ENCODE assay signal across 11 cellular contexts in the genomic region with DNA sequence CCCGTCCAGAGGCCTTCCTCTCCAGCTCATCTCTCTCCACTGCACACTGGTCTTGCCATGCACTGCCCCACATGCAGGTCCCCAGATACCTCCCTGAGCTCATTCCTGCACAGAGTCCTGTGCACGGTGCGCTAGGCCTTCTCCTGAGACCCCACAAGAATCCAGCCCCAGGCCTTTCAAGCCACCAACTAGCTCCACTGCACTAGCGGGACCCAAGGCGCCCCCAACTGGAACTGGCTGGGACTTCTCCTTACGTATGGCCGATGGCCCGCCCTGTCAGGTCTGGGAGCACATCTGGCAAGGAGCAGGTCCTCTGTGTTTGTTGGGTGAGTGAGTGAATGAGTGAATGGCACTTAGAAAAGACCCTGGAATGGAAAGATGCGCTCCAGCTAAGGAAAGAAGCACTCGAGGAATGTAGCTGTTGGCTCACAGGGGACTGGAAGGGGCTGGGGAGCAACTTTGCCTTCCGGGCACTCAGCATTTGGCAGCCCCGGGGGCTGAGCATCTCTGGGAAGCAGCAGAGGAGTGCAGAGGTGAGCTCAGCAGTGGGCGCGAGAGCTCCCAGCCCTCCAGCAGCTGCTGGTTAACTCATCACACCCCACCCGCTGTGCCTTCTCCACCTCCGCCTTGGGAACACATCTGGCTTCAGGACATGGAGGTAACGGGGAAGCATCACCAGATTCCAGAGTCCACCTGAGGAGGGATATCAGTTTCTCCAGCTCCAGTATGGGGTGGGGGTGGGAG.
DNase-seq lines count a peak whose midpoint lies in the region; ATAC-seq, FAIRE-seq and TF ChIP-seq lines count a peak whose summit lies in the region.
"Had no signal": no experiment of that assay in that cellular context is flagged by ENCODE, and none has a peak within 500 bp of the region (broad histone marks: within the 10 kb centered on the region; RNA-seq: fewer than 3 reads in every experiment).

No MANE protein-coding gene starts in this region.

- FAIRE-seq in astrocyte (lab: Jason Lieb, UNC) = no peak

- H3K4me2 ChIP-seq in astrocyte (ENCODE audit: low read length) = peak overlapping the region; percentile 27

- H2AFZ ChIP-seq in astrocyte (ENCODE audit: low read depth, low read length) = no peak overlapping the region

- peaks cover 28% of the 10 kb centered on the region for H3K36me3 Mint-ChIP-seq in astrocyte (ENCODE audit: low read depth, unreplicated experiment)

- no peak overlapping the region for H3K9ac ChIP-seq in astrocyte (ENCODE audit: low read length)

- H3K36me3 ChIP-seq in H7 (replicated peaks; ENCODE audit: control insufficient read depth, insufficient read depth, low read length) (peaks cover 3% of the 10 kb centered on the region), astrocyte (ENCODE audit: insufficient read depth, low read length) (peaks cover 4% of the 10 kb centered on the region)

- H3K4me3 ChIP-seq in H7 (ENCODE audit: insufficient read depth, low read depth, low read length) = no peak overlapping the region
- no peak overlapping the region for H3K4me3 ChIP-seq in astrocyte (ENCODE audit: insufficient read depth, low read depth, low read length)
- no peak overlapping the region for H3K4me3 ChIP-seq in lower leg skin (ENCODE audit: low read depth, poor library complexity, severe bottlenecking)

- H3K27ac ChIP-seq in astrocyte (ENCODE audit: low read depth, low read length) = no peak overlapping the region

- H3K4me1 Mint-ChIP-seq in astrocyte (ENCODE audit: low read depth, unreplicated experiment) = peaks cover 6% of the 10 kb centered on the region

- H3K79me2 ChIP-seq in astrocyte (ENCODE audit: insufficient read depth, low read length) = no peaks in the 10 kb centered on the region

- no peaks in the 10 kb centered on the region for H3K9me3 ChIP-seq in astrocyte (ENCODE audit: insufficient read depth, low read depth, low read length)

- H4K20me1 ChIP-seq in astrocyte (ENCODE audit: insufficient read depth, low read length) = peaks cover 38% of the 10 kb centered on the region

- H3K9me3 Mint-ChIP-seq in astrocyte (ENCODE audit: unreplicated experiment) = no peaks in the 10 kb centered on the region

- no peak for TF ChIP-seq POLR2A in lower leg skin (IDR thresholded peaks at IDR 0.05)

- H3K27ac Mint-ChIP-seq in astrocyte (ENCODE audit: unreplicated experiment) = peak overlapping the region; percentile 28

- TF ChIP-seq CTCF in astrocyte (IDR thresholded peaks at IDR 0.05; ENCODE audit: insufficient read depth, low read depth, low read length) (no peak), lower leg skin (IDR thresholded peaks at IDR 0.05) (no peak)

- no peak for ATAC-seq in GM21717 (IDR thresholded peaks at IDR 0.05; ENCODE audit: unreplicated experiment)
- ATAC-seq in HG03565 (IDR thresholded peaks at IDR 0.05; ENCODE audit: unreplicated experiment) = no peak

- peaks cover 21% of the 10 kb centered on the region for H3K4me1 ChIP-seq in astrocyte (ENCODE audit: insufficient read depth, low read length)

- H3K27me3 Mint-ChIP-seq in astrocyte (ENCODE audit: low read depth, unreplicated experiment) = no peaks in the 10 kb centered on the region

- DNase-seq in AG20443 (ENCODE audit: low spot score) (peak; percentile 43), H7 (peak; percentile 92), astrocyte (ENCODE audit: low read depth) (no peak), iPS-NIHi7 (ENCODE audit: extremely low spot score) (peak; percentile 85), MV-4-11 (lab: John Stamatoyannopoulos, UW) (no peak), lower leg skin (ENCODE audit: low spot score in 2 of 2) (no peak)
- DNase-seq: activated CD4-positive, CD25-positive, alpha-beta regulatory T cell treated with anti-CD3 and anti-CD28 coated beads, Interleukin-2, amount 50 U/mL, for 72 hours; GF-D8; NCI-H1092 treated with DMSO at 0.1 percent for 48 hours had no signal

- 74 to 76% methylated on average over 16 of the region's 17 CpGs for WGBS in lower leg skin, 2 donors

- no peak overlapping the region for H3K4me3 Mint-ChIP-seq in astrocyte (ENCODE audit: unreplicated experiment)

- H3K27me3 ChIP-seq in H7 (ENCODE audit: control insufficient read depth, insufficient read depth, low read length) = no peaks in the 10 kb centered on the region
- no peaks in the 10 kb centered on the region for H3K27me3 ChIP-seq in astrocyte (ENCODE audit: insufficient read depth, low read length)

- intact Hi-C loops in lower leg skin (cut with DNase I; ENCODE audit: low total_unique reads) = no loop called here

Comparison
In these comparisons a context has a peak if more than half of its experiments do, and no peak if none do; other contexts are left out.
1. DNase-seq: peak in AG20443 (single experiment), H7 (single experiment) and iPS-NIHi7 (single experiment); none in astrocyte (single experiment), MV-4-11 (single experiment) and lower leg skin (0 of 2).